Comparison of ENCODE assay signal across 1 cellular context in genomic region chr2:174633621-174633927, GRCh38.
TF ChIP-seq lines count a peak whose summit lies in the region.

No MANE protein-coding gene starts in this region.

TF ChIP-seq in IMR-90, 13 proteins besides CTCF, POLR2A, EP300 and RAD21 (continued from another document):
- no peak for TF ChIP-seq FOS (IDR thresholded peaks at IDR 0.05; ENCODE audit: low read depth, low read length)
